In genomic region chr4:72374156-72374555, GRCh38 we compare ENCODE assay signal across 29 cellular contexts.
DNase-seq lines count a peak whose midpoint lies in the region; ATAC-seq and TF ChIP-seq lines count a peak whose summit lies in the region.
"Had no signal": no experiment of that assay in that cellular context is flagged by ENCODE, and none has a peak within 500 bp of the region (broad histone marks: within the 10 kb centered on the region; RNA-seq: fewer than 3 reads in every experiment).

No MANE protein-coding gene starts in this region.

- H3K4me1 Mint-ChIP-seq in natural killer cell treated with Interleukin-12 subunit alpha and Interleukin-12 subunit beta and Interleukin-15 and Interleukin-18, amount 100 ng/mL, for 72 hours (ENCODE audit: low read depth in 2 of 2), result no peaks in the 10 kb centered on the region
- no peaks in the 10 kb centered on the region for H3K4me1 Mint-ChIP-seq in activated CD8-positive, alpha-beta T cell treated with anti-CD3 and anti-CD28 coated beads, Interleukin-2, amount 10 ng/mL, durations not matched to agents 7 days and 5 days (ENCODE audit: low read depth)
- H3K4me1 Mint-ChIP-seq: CD14-positive monocyte; CD8-positive, alpha-beta memory T cell; IgD-negative memory B cell had no signal

- no peaks in the 10 kb centered on the region for H3K9me3 Mint-ChIP-seq in natural killer cell treated with Interleukin-12 subunit alpha and Interleukin-12 subunit beta and Interleukin-15 and Interleukin-18, amount 100 ng/mL, for 72 hours
- no peaks in the 10 kb centered on the region for H3K9me3 Mint-ChIP-seq in activated CD8-positive, alpha-beta T cell treated with anti-CD3 and anti-CD28 coated beads, Interleukin-2, amount 10 ng/mL, durations not matched to agents 7 days and 5 days (ENCODE audit: insufficient read depth)
- H3K9me3 Mint-ChIP-seq: CD8-positive, alpha-beta memory T cell had no signal

- H3K36me3 ChIP-seq in adipocyte (ENCODE audit: control insufficient read depth, insufficient read depth, low read length, severe bottlenecking), result no peaks in the 10 kb centered on the region
- H3K36me3 ChIP-seq: BE2C had no signal

- intact Hi-C loops in Right ventricle myocardium superior (cut with DNase I) (no loop called here), cardiac septum (cut with DNase I) (no loop called here)

- no peaks in the 10 kb centered on the region for H3K36me3 Mint-ChIP-seq in natural killer cell treated with Interleukin-12 subunit alpha and Interleukin-12 subunit beta and Interleukin-15 and Interleukin-18, amount 100 ng/mL, for 72 hours
- no peaks in the 10 kb centered on the region for H3K36me3 Mint-ChIP-seq in activated CD8-positive, alpha-beta T cell treated with anti-CD3 and anti-CD28 coated beads, Interleukin-2, amount 10 ng/mL, durations not matched to agents 7 days and 5 days (ENCODE audit: low read depth)
- H3K36me3 Mint-ChIP-seq: CD14-positive monocyte; CD8-positive, alpha-beta memory T cell; IgD-negative memory B cell had no signal

- H3K27me3 ChIP-seq in adipocyte (replicated peaks; ENCODE audit: control insufficient read depth, insufficient read depth, low read length), result no peaks in the 10 kb centered on the region
- H3K27me3 ChIP-seq: BE2C had no signal

- H3K9me3 ChIP-seq in adipocyte (ENCODE audit: control insufficient read depth, low read length), result no peaks in the 10 kb centered on the region
- H3K9me3 ChIP-seq: BE2C had no signal

- DNase-seq in Right ventricle myocardium superior (no peak), cardiac septum (ENCODE audit: low spot score) (no peak), adipocyte (ENCODE audit: low read depth) (no peak), fibroblast of the aortic adventitia (ENCODE audit: low read depth) (peak; percentile 30), superior temporal gyrus (ENCODE audit: extremely low spot score) (peak; percentile 29), epidermal melanocyte (ENCODE audit: insufficient read length, low spot score) (no peak)
- no peak for DNase-seq in natural killer cell treated with Interleukin-12 subunit alpha and Interleukin-12 subunit beta and Interleukin-15 and Interleukin-18, amount 100 ng/mL, for 72 hours (ENCODE audit: low spot score)
- no peak for DNase-seq in activated CD8-positive, alpha-beta T cell treated with anti-CD3 and anti-CD28 coated beads, Interleukin-2, amount 10 ng/mL, durations not matched to agents 7 days and 5 days
- DNase-seq: 8988T; ACHN; BE2C; CD8-positive, alpha-beta memory T cell; DMS 273 treated with DMSO at 0.1 percent for 48 hours; DMS79; GF-D8; HCEC 1CT; MM.1S; NCI-H1694; NCI-H2029 treated with DMSO at 0.1 percent for 48 hours; NCI-H446 treated with DMSO at 0.1 percent for 48 hours; NCI-H526; NCI-H82; NK-92 treated with Interleukin-12 subunit alpha and Interleukin-12 subunit beta, amount 100 ng/mL, for 24 hours; PC-9; RPMI8226; SHP77 treated with DMSO at 0.1 percent for 48 hours had no signal

- no peak for TF ChIP-seq CTCF in fibroblast of the aortic adventitia (IDR thresholded peaks at IDR 0.05; ENCODE audit: insufficient read depth, low read length)

- H3K9ac ChIP-seq in adipocyte (ENCODE audit: low read length), result peak overlapping the region; percentile 55
- H3K9ac ChIP-seq: KMS-11 had no signal

- H3K4me1 ChIP-seq in adipocyte (ENCODE audit: control insufficient read depth, insufficient read depth, low read length), result peaks cover 33% of the 10 kb centered on the region

- H3K27me3 Mint-ChIP-seq in natural killer cell treated with Interleukin-12 subunit alpha and Interleukin-12 subunit beta and Interleukin-15 and Interleukin-18, amount 100 ng/mL, for 72 hours, result no peaks in the 10 kb centered on the region
- no peaks in the 10 kb centered on the region for H3K27me3 Mint-ChIP-seq in activated CD8-positive, alpha-beta T cell treated with anti-CD3 and anti-CD28 coated beads, Interleukin-2, amount 10 ng/mL, durations not matched to agents 7 days and 5 days (ENCODE audit: low read depth)
- H3K27me3 Mint-ChIP-seq: IgD-negative memory B cell had no signal

- POLR2A ChIA-PET in activated CD8-positive, alpha-beta T cell treated with anti-CD3 and anti-CD28 coated beads, Interleukin-2, amount 10 ng/mL, durations not matched to agents 7 days and 5 days (lab: Charles Lee), result no interaction called here

- ATAC-seq in Right ventricle myocardium superior (ENCODE audit: poor library complexity), result peak; percentile 76
- no peak for ATAC-seq in natural killer cell treated with Interleukin-12 subunit alpha and Interleukin-12 subunit beta and Interleukin-15 and Interleukin-18, amount 100 ng/mL, for 72 hours
- ATAC-seq in activated CD8-positive, alpha-beta T cell treated with anti-CD3 and anti-CD28 coated beads, Interleukin-2, amount 10 ng/mL, durations not matched to agents 7 days and 5 days, result no peak

- CTCF ChIA-PET in activated CD8-positive, alpha-beta T cell treated with anti-CD3 and anti-CD28 coated beads, Interleukin-2, amount 10 ng/mL, durations not matched to agents 7 days and 5 days (lab: Charles Lee), result interaction anchor here (0.7 kb wide), 1 partner anchor 608 kb away, joined by 3 read pairs; no protein-coding TSS in a partner anchor

- no peak overlapping the region for H3K27ac Mint-ChIP-seq in natural killer cell treated with Interleukin-12 subunit alpha and Interleukin-12 subunit beta and Interleukin-15 and Interleukin-18, amount 100 ng/mL, for 72 hours
- no peak overlapping the region for H3K27ac Mint-ChIP-seq in activated CD8-positive, alpha-beta T cell treated with anti-CD3 and anti-CD28 coated beads, Interleukin-2, amount 10 ng/mL, durations not matched to agents 7 days and 5 days
- H3K27ac Mint-ChIP-seq: CD14-positive monocyte; CD8-positive, alpha-beta memory T cell; IgD-negative memory B cell had no signal

- H3K4me3 Mint-ChIP-seq in natural killer cell treated with Interleukin-12 subunit alpha and Interleukin-12 subunit beta and Interleukin-15 and Interleukin-18, amount 100 ng/mL, for 72 hours, result no peak overlapping the region
- H3K4me3 Mint-ChIP-seq in activated CD8-positive, alpha-beta T cell treated with anti-CD3 and anti-CD28 coated beads, Interleukin-2, amount 10 ng/mL, durations not matched to agents 7 days and 5 days, result no peak overlapping the region
- H3K4me3 Mint-ChIP-seq: CD14-positive monocyte; CD8-positive, alpha-beta memory T cell; IgD-negative memory B cell had no signal

- H3K4me3 ChIP-seq in adipocyte (ENCODE audit: low read length), result peak overlapping the region; percentile 42
- H3K4me3 ChIP-seq in fibroblast of the aortic adventitia (ENCODE audit: low read depth, low read length), result no peak overlapping the region
- H3K4me3 ChIP-seq: PC-9 had no signal

Comparison
In these comparisons a context has a peak if more than half of its experiments do, and no peak if none do; other contexts are left out.
1. DNase-seq: peak in fibroblast of the aortic adventitia (single experiment) and superior temporal gyrus (single experiment); none in Right ventricle myocardium superior (single experiment), cardiac septum (single experiment), adipocyte (single experiment), natural killer cell treated with Interleukin-12 subunit alpha and Interleukin-12 subunit beta and Interleukin-15 and Interleukin-18, amount 100 ng/mL, for 72 hours (single experiment), epidermal melanocyte (single experiment) and activated CD8-positive, alpha-beta T cell treated with anti-CD3 and anti-CD28 coated beads, Interleukin-2, amount 10 ng/mL, durations not matched to agents 7 days and 5 days (single experiment).